Comparison of ENCODE assay signal across 8 cellular contexts in the genomic region with DNA sequence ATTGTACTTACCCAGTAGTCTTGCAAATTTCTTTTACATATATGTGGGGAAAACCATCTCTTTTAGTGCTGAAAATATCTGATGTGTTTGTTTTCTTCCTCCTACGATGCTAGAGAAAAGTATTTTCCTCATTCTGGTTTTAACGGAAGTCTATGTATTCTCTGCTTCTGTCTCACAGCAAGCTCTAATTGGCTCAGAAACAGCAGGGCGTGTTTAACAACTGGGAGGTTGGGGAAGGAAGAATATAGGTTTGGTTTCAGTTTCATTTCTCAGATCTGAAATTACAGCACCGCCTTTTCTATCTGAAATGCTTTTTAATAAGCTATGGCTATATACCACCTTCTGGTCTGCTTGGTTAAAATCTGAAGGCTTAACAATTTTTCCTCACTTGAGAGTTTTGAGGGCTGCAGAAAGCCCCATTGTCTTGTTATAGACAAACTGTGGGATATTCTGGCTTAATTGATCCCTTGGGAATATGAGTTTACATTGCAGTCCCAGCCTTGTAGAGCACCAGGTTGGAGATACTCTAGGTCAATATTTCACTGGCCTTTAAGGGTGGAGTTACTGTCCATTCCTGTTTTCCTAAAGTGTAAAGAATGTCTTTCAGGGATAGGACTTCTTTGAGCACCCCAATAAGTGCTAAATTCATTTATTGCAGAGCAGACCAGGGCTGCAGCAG.
DNase-seq lines count a peak whose midpoint lies in the region; ATAC-seq and TF ChIP-seq lines count a peak whose summit lies in the region.

Gene SAMD9, minus strand, starts transcription at position 128 of the 679 bp plus-strand sequence. CDS start 11,882 bp downstream, outside the sequence.

- H3K4me3 ChIP-seq in NB4 (ENCODE audit: low read depth, low read length) = peak within 1 kb of the TSS; percentile 65
- H3K4me3 ChIP-seq in SK-N-MC = peak within 1 kb of the TSS; percentile 84

- H3K36me3 ChIP-seq in SK-N-MC (ENCODE audit: insufficient read depth, low read length) = no peaks in the 10 kb centered on the region

- DNase-seq in NB4 (ENCODE audit: low read depth) (peak; percentile 93), SK-N-MC (ENCODE audit: low read depth, low spot score) (peak; percentile 45), amniotic epithelial cell (ENCODE audit: low read depth) (peak; percentile 79), hepatic stellate cell (ENCODE audit: low spot score) (peak; percentile 77), D341Med (ENCODE audit: low spot score) (no peak)
- peak; percentile 20 for DNase-seq in stimulated activated CD4-positive, alpha-beta T cell treated with anti-CD3 and anti-CD28 coated beads, Interleukin-12 subunit alpha, Interleukin-12 subunit beta, amount 100 ng/mL, for 4 hours

- TF ChIP-seq CTCF in NB4 (IDR thresholded peaks at IDR 0.05; ENCODE audit: low read depth, low read length) = no peak

- peak within 1 kb of the TSS; percentile 74 for H3K9ac ChIP-seq in SK-N-MC (ENCODE audit: insufficient read length)

- H3K27ac ChIP-seq in SK-N-MC = peak within 1 kb of the TSS; percentile 64; the same call in 1 of the 2 replicates

- TF ChIP-seq POLR2A in NB4 (IDR thresholded peaks at IDR 0.05; ENCODE audit: extremely low read depth, insufficient read length) = peak; percentile 30

- peak; percentile 100 for ATAC-seq in GM18502 (IDR thresholded peaks at IDR 0.05; ENCODE audit: poor library complexity, unreplicated experiment)
- ATAC-seq in HG02623 (IDR thresholded peaks at IDR 0.05; ENCODE audit: unreplicated experiment) = peak; percentile 99

- no peaks in the 10 kb centered on the region for H3K9me3 ChIP-seq in SK-N-MC (ENCODE audit: low read depth, low read length)
